Comparison of ENCODE assay signal across 26 cellular contexts in the genomic region with DNA sequence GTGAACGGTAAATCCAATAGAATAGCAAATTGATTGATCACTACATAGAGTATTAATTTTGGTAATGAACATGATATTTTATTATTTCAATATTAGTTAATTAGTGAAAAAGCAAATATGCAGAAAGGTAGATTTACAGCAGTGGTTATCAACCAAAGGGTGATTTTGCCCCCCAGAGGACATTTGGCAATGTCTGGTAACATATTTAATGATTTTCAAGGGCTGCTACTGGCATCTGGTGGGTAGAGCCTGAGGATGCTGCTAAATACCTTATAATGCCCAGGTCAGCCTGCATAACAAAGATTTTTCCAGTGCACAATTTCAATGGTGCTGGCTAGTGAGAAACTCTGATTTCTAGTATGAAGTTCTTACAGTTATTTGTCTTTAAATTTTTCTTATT.
DNase-seq lines count a peak whose midpoint lies in the region; ATAC-seq and TF ChIP-seq lines count a peak whose summit lies in the region.
"Had no signal": no experiment of that assay in that cellular context is flagged by ENCODE, and none has a peak within 500 bp of the region (broad histone marks: within the 10 kb centered on the region; RNA-seq: fewer than 3 reads in every experiment).

No MANE protein-coding gene starts in this region.

- no peak overlapping the region for H3K4ac ChIP-seq in H9 (ENCODE audit: low read depth, low read length)

- H3K79me1 ChIP-seq in H9 (ENCODE audit: insufficient read depth, low read depth, low read length, poor library complexity, severe bottlenecking) = no peaks in the 10 kb centered on the region

- no peak overlapping the region for H4K5ac ChIP-seq in H9 (ENCODE audit: insufficient read length, low read depth, low read length)

- no peak overlapping the region for H3K14ac ChIP-seq in H9 (ENCODE audit: insufficient read depth, low read length)

- H3K4me2 ChIP-seq in H9 (ENCODE audit: insufficient read depth, insufficient read length, low read length) = no peak overlapping the region

- no peak overlapping the region for H3K18ac ChIP-seq in H9 (ENCODE audit: insufficient read length, low read depth, low read length)

- H3K27ac ChIP-seq in H9 (ENCODE audit: insufficient read length, low read depth, low read length) (no peak overlapping the region), endodermal cell (ENCODE audit: low read depth, low read length) (no peak overlapping the region)
- H3K27ac ChIP-seq: heart left ventricle, pancreas, sigmoid colon, stomach, tibial nerve had no signal

- H4K91ac ChIP-seq in H9 (ENCODE audit: insufficient read length, low read depth, low read length) = no peak overlapping the region

- H3K79me2 ChIP-seq in H9 (ENCODE audit: insufficient read depth, low read length) = no peaks in the 10 kb centered on the region

- no peaks in the 10 kb centered on the region for H3K36me3 Mint-ChIP-seq in H9 (ENCODE audit: insufficient read depth in 1 of 3, low read depth in 3 of 3)
- no peaks in the 10 kb centered on the region for H3K36me3 Mint-ChIP-seq in endodermal cell (ENCODE audit: low read depth)
- H3K36me3 Mint-ChIP-seq: activated naive CD4-positive, alpha-beta T cell treated with anti-CD3 and anti-CD28 coated beads, Interleukin-2, amount 50 U/mL, for 72 hours; CD8-positive, alpha-beta T cell; natural killer cell had no signal

- H4K8ac ChIP-seq in H9 (replicated peaks; ENCODE audit: insufficient read length, low read depth, low read length) = no peak overlapping the region

- no peaks in the 10 kb centered on the region for H3K9me3 ChIP-seq in H9 (ENCODE audit: control insufficient read depth, low read depth, low read length)
- no peaks in the 10 kb centered on the region for H3K9me3 ChIP-seq in endodermal cell (ENCODE audit: control insufficient read depth, low read length)
- H3K9me3 ChIP-seq: heart left ventricle, pancreas, sigmoid colon, stomach, tibial nerve had no signal

- H3T11ph ChIP-seq in H9 (ENCODE audit: low read length) = no peak overlapping the region

- no peak overlapping the region for H2BK15ac ChIP-seq in H9 (ENCODE audit: low read depth, low read length)

- peak; percentile 41 for DNase-seq in D341Med (ENCODE audit: low spot score)
- DNase-seq in H9 = no peak
- DNase-seq in NCI-H524 treated with DMSO at 0.1 percent for 48 hours (lab: John Stamatoyannopoulos, UW) = peak; percentile 7
- DNase-seq in endodermal cell = no peak
- DNase-seq in NOMO-1 treated with dmso at 0.1 percent for 144 hours (lab: John Stamatoyannopoulos, UW; ENCODE audit: unreplicated experiment) = no peak
- DNase-seq in effector CD8-positive, alpha-beta T cell (lab: John Stamatoyannopoulos, UW) = no peak
- DNase-seq: activated CD4-positive, alpha-beta T cell treated with anti-CD3 and anti-CD28 coated beads, Interleukin-2, amount 10 ng/mL, durations not matched to agents 7 days and 5 days; AML-193; aorta; caudate nucleus; CD8-positive, alpha-beta T cell; EL; heart left ventricle; IMR-90; natural killer cell; NCI-H1436 treated with DMSO at 0.1 percent for 48 hours; NCI-H510A treated with DMSO at 0.1 percent for 48 hours; pancreas; sigmoid colon; stimulated activated CD4-positive, alpha-beta T cell treated with anti-CD3 and anti-CD28 coated beads, Interleukin-15, amount 100 ng/mL, for 24 hours; stomach; T-helper 17 cell had no signal

- H3K4me1 ChIP-seq in H9 (ENCODE audit: insufficient read depth, low read length) (no peaks in the 10 kb centered on the region), endodermal cell (ENCODE audit: control insufficient read depth, insufficient read depth, low read length) (no peaks in the 10 kb centered on the region)
- H3K4me1 ChIP-seq: heart left ventricle, pancreas, sigmoid colon, stomach, tibial nerve had no signal

- no peak overlapping the region for H2BK20ac ChIP-seq in H9 (ENCODE audit: low read depth, low read length, poor library complexity, severe bottlenecking)

- H3K4me1 Mint-ChIP-seq in H9 (no peaks in the 10 kb centered on the region), endodermal cell (no peaks in the 10 kb centered on the region)
- H3K4me1 Mint-ChIP-seq: activated CD4-positive, alpha-beta T cell treated with anti-CD3 and anti-CD28 coated beads, Interleukin-2, amount 10 ng/mL, durations not matched to agents 7 days and 5 days; natural killer cell; T-helper 17 cell had no signal

- no peak overlapping the region for H3K56ac ChIP-seq in H9 (ENCODE audit: insufficient read length, low read depth, low read length)

- H2BK5ac ChIP-seq in H9 (ENCODE audit: insufficient read length, low read length) = no peak overlapping the region

- H3K4me3 ChIP-seq in endodermal cell (ENCODE audit: low read length) = no peak overlapping the region
- H3K4me3 ChIP-seq: heart left ventricle, pancreas, sigmoid colon, stomach, tibial nerve had no signal

- H3K27ac Mint-ChIP-seq in H9 (no peak overlapping the region), endodermal cell (no peak overlapping the region)
- H3K27ac Mint-ChIP-seq: activated CD4-positive, alpha-beta T cell treated with anti-CD3 and anti-CD28 coated beads, Interleukin-2, amount 10 ng/mL, durations not matched to agents 7 days and 5 days; activated naive CD4-positive, alpha-beta T cell treated with anti-CD3 and anti-CD28 coated beads, Interleukin-2, amount 50 U/mL, for 72 hours; CD8-positive, alpha-beta T cell; natural killer cell; T-helper 17 cell had no signal

- H2BK12ac ChIP-seq in H9 (ENCODE audit: insufficient read length, low read depth, low read length) = no peak overlapping the region

- H3K9ac ChIP-seq in H9 (ENCODE audit: extremely low read depth, insufficient read length, low read length) (no peak overlapping the region), endodermal cell (ENCODE audit: extremely low read depth, low read length, poor library complexity, severe bottlenecking) (no peak overlapping the region)

- TF ChIP-seq CTCF in H9 (conservative IDR thresholded peaks at IDR 0.05) (peak; percentile 35; the same call in 1 of the 3 replicates), endodermal cell (conservative IDR thresholded peaks at IDR 0.05) (peak; percentile 43)

- H2AK5ac ChIP-seq in H9 (ENCODE audit: insufficient read length, low read length) = no peak overlapping the region

- H3K27me3 ChIP-seq in H9 (ENCODE audit: insufficient read depth, low read length) = no peaks in the 10 kb centered on the region
- H3K27me3 ChIP-seq in endodermal cell (ENCODE audit: control insufficient read depth, insufficient read depth, low read length, poor library complexity, severe bottlenecking) = no peaks in the 10 kb centered on the region
- H3K27me3 ChIP-seq: heart left ventricle, pancreas, sigmoid colon, stomach, tibial nerve had no signal

- no peak overlapping the region for H3K23ac ChIP-seq in H9 (ENCODE audit: insufficient read length, low read depth, low read length)

- H3K27me3 Mint-ChIP-seq in H9 (ENCODE audit: low read depth) = no peaks in the 10 kb centered on the region
- H3K27me3 Mint-ChIP-seq in endodermal cell (ENCODE audit: insufficient read depth) = no peaks in the 10 kb centered on the region
- H3K27me3 Mint-ChIP-seq: activated CD4-positive, alpha-beta T cell treated with anti-CD3 and anti-CD28 coated beads, Interleukin-2, amount 10 ng/mL, durations not matched to agents 7 days and 5 days; T-helper 17 cell had no signal

- no peak overlapping the region for H2BK120ac ChIP-seq in H9 (ENCODE audit: low read depth, low read length, poor library complexity, severe bottlenecking)

- H3K23me2 ChIP-seq in H9 (ENCODE audit: insufficient read length, low read depth, low read length, poor library complexity, severe bottlenecking) = no peaks in the 10 kb centered on the region

- H3K9me3 Mint-ChIP-seq in H9 (no peaks in the 10 kb centered on the region), endodermal cell (no peaks in the 10 kb centered on the region)
- H3K9me3 Mint-ChIP-seq: activated CD4-positive, alpha-beta T cell treated with anti-CD3 and anti-CD28 coated beads, Interleukin-2, amount 10 ng/mL, durations not matched to agents 7 days and 5 days; activated naive CD4-positive, alpha-beta T cell treated with anti-CD3 and anti-CD28 coated beads, Interleukin-2, amount 50 U/mL, for 72 hours had no signal

- H3K4me3 Mint-ChIP-seq in H9 = no peak overlapping the region
- H3K4me3 Mint-ChIP-seq in endodermal cell = no peak overlapping the region
- H3K4me3 Mint-ChIP-seq: activated CD4-positive, alpha-beta T cell treated with anti-CD3 and anti-CD28 coated beads, Interleukin-2, amount 10 ng/mL, durations not matched to agents 7 days and 5 days; CD8-positive, alpha-beta T cell; natural killer cell; T-helper 17 cell had no signal

- H4K20me1 ChIP-seq in H9 (ENCODE audit: control insufficient read depth, insufficient read depth, insufficient read length) = no peaks in the 10 kb centered on the region

- H2AFZ ChIP-seq in H9 (ENCODE audit: low read length) = no peak overlapping the region

- H3K36me3 ChIP-seq in endodermal cell (ENCODE audit: control insufficient read depth, insufficient read depth, low read length) = no peaks in the 10 kb centered on the region
- H3K36me3 ChIP-seq: heart left ventricle, pancreas, sigmoid colon, stomach, tibial nerve had no signal

- no CpG with 5 or more reads among the region's 1 CpG for WGBS in H9 (ENCODE audit: extremely low coverage, insufficient read length, low lambda C conversion rate)
- WGBS in endodermal cell (ENCODE audit: insufficient coverage in 1 of 2, insufficient read length in 1 of 2), 2 experiments = 100% methylated on average over 1 of the region's 1 CpG; no CpG with 5 or more reads in 1 of the 2 experiments

- ATAC-seq in GM18520 (IDR thresholded peaks at IDR 0.05; ENCODE audit: unreplicated experiment) (no peak), HG03442 (IDR thresholded peaks at IDR 0.05; ENCODE audit: unreplicated experiment) (no peak)
- ATAC-seq: activated naive CD4-positive, alpha-beta T cell treated with anti-CD3 and anti-CD28 coated beads, Interleukin-2, amount 50 U/mL, for 72 hours; CD8-positive, alpha-beta T cell; heart left ventricle; natural killer cell; pancreas; T-helper 17 cell had no signal

Comparison
In these comparisons a context has a peak if more than half of its experiments do, and no peak if none do; other contexts are left out.
1. DNase-seq: peak in D341Med (single experiment) and NCI-H524 treated with DMSO at 0.1 percent for 48 hours (single experiment); none in H9 (single experiment), endodermal cell (single experiment), NOMO-1 treated with dmso at 0.1 percent for 144 hours (single experiment) and effector CD8-positive, alpha-beta T cell (single experiment).